ENCODE assay signal across 11 cellular contexts in genomic region chr20:5136096-5136495, GRCh38. TPM values are rescaled to one million over a fixed set of nuclear protein-coding genes. Genes with fewer than 3 reads are reported as not detected.
DNase-seq lines count a peak whose midpoint lies in the region; ATAC-seq and TF ChIP-seq lines count a peak whose summit lies in the region.
"Had no signal": no experiment of that assay in that cellular context is flagged by ENCODE, and none has a peak within 500 bp of the region (broad histone marks: within the 10 kb centered on the region; RNA-seq: fewer than 3 reads in every experiment).

No MANE protein-coding gene starts in this region.

- H3K27ac Mint-ChIP-seq in chondrocyte (ENCODE audit: unreplicated experiment) (peak overlapping the region; percentile 37), neural progenitor cell (peak overlapping the region; percentile 12), progenitor cell of endocrine pancreas (no peak overlapping the region)

- no peaks in the 10 kb centered on the region for H3K9me3 Mint-ChIP-seq in chondrocyte (ENCODE audit: low read depth)
- H3K9me3 Mint-ChIP-seq in neural progenitor cell, result no peaks in the 10 kb centered on the region
- H3K9me3 Mint-ChIP-seq in progenitor cell of endocrine pancreas (ENCODE audit: low read depth), result no peaks in the 10 kb centered on the region

- H3K36me3 ChIP-seq in neural progenitor cell, result no peaks in the 10 kb centered on the region
- H3K36me3 ChIP-seq: stomach had no signal

- H3K36me3 Mint-ChIP-seq in chondrocyte (ENCODE audit: low read depth) (no peaks in the 10 kb centered on the region), neural progenitor cell (peaks cover 1% of the 10 kb centered on the region), progenitor cell of endocrine pancreas (ENCODE audit: insufficient read depth) (peaks cover 1% of the 10 kb centered on the region)

- no peak overlapping the region for H2AFZ ChIP-seq in neural progenitor cell (replicated peaks)

- no peak overlapping the region for H3K4me3 Mint-ChIP-seq in chondrocyte (ENCODE audit: unreplicated experiment)
- H3K4me3 Mint-ChIP-seq in neural progenitor cell, result no peak overlapping the region
- no peak overlapping the region for H3K4me3 Mint-ChIP-seq in progenitor cell of endocrine pancreas (ENCODE audit: low read depth)

- peaks cover 100% of the 10 kb centered on the region for H3K79me2 ChIP-seq in neural progenitor cell (ENCODE audit: low read depth)

- no peak overlapping the region for H3K27ac ChIP-seq in neural progenitor cell

- peak; percentile 47 for ATAC-seq in HG03432 (IDR thresholded peaks at IDR 0.05; ENCODE audit: unreplicated experiment)
- no peak for ATAC-seq in HG03565 (IDR thresholded peaks at IDR 0.05; ENCODE audit: unreplicated experiment)
- no peak for ATAC-seq in GM18511 (IDR thresholded peaks at IDR 0.05; ENCODE audit: unreplicated experiment)

- H3K27me3 Mint-ChIP-seq in chondrocyte (ENCODE audit: low read depth), result no peaks in the 10 kb centered on the region
- peaks cover 2% of the 10 kb centered on the region for H3K27me3 Mint-ChIP-seq in neural progenitor cell (ENCODE audit: insufficient read depth, low read depth)
- H3K27me3 Mint-ChIP-seq in progenitor cell of endocrine pancreas, result no peaks in the 10 kb centered on the region

- no peaks in the 10 kb centered on the region for H3K27me3 ChIP-seq in neural progenitor cell
- H3K27me3 ChIP-seq: BE2C, stomach had no signal

- peaks cover 14% of the 10 kb centered on the region for H3K4me1 ChIP-seq in neural progenitor cell
- H3K4me1 ChIP-seq: BE2C had no signal

- H3K9me3 ChIP-seq in neural progenitor cell (ENCODE audit: low read depth), result no peaks in the 10 kb centered on the region
- H3K9me3 ChIP-seq: BE2C, stomach had no signal

- DNase-seq in ELF-1 (ENCODE audit: low read depth, low spot score), result peak; percentile 49
- no peak for DNase-seq in chondrocyte (ENCODE audit: low spot score)
- peak; percentile 18 for DNase-seq in neural progenitor cell (ENCODE audit: low spot score)
- DNase-seq in progenitor cell of endocrine pancreas (ENCODE audit: low spot score, unreplicated experiment), result no peak
- DNase-seq in NCI-H2107 treated with DMSO at 0.1 percent for 48 hours (lab: John Stamatoyannopoulos, UW; ENCODE audit: unreplicated experiment), result no peak
- DNase-seq: BE2C; stimulated activated CD4-positive, alpha-beta T cell treated with anti-CD3 and anti-CD28 coated beads, Interleukin-2, amount 100 ng/mL, for 24 hours; stomach had no signal

- H4K20me1 ChIP-seq in neural progenitor cell (ENCODE audit: low read depth), result peaks cover 56% of the 10 kb centered on the region

- peaks cover 24% of the 10 kb centered on the region for H3K4me1 Mint-ChIP-seq in chondrocyte (ENCODE audit: low read depth)
- H3K4me1 Mint-ChIP-seq in neural progenitor cell, result peaks cover 13% of the 10 kb centered on the region
- H3K4me1 Mint-ChIP-seq in progenitor cell of endocrine pancreas (ENCODE audit: low read depth), result peaks cover 7% of the 10 kb centered on the region

- no peak overlapping the region for H3K9ac ChIP-seq in neural progenitor cell

- H3F3A ChIP-seq in neural progenitor cell (ENCODE audit: low read depth), result no peaks in the 10 kb centered on the region

- H3K4me2 ChIP-seq in neural progenitor cell, result peak overlapping the region; percentile 47

- TF ChIP-seq CTCF in chondrocyte (IDR thresholded peaks at IDR 0.05), result no peak
- TF ChIP-seq CTCF in neural progenitor cell (IDR thresholded peaks at IDR 0.05), result no peak
- TF ChIP-seq CTCF in progenitor cell of endocrine pancreas (IDR thresholded peaks at IDR 0.05; ENCODE audit: unreplicated experiment), result no peak

- H3K4me3 ChIP-seq in neural progenitor cell, result no peak overlapping the region
- H3K4me3 ChIP-seq: stomach had no signal

RNA-seq across cellular contexts. Expression of gene CDS2, which starts 9.3 kb away (rescaled TPM):
- total RNA-seq in chondrocyte (33.0 to 46.9 TPM (median 42.9 TPM) in 3 replicates), neural progenitor cell (ENCODE audit: low replicate concordance) (53.8 and 59.8 TPM in 2 replicates), progenitor cell of endocrine pancreas (52.3 and 57.5 TPM in 2 replicates)

RNA-seq across cellular contexts. Expression of gene PCNA, which starts 16.3 kb away (rescaled TPM):
- 46.3 to 117 TPM (median 49.4 TPM) in 3 replicates for total RNA-seq in chondrocyte
- 245 and 323 TPM in 2 replicates for total RNA-seq in neural progenitor cell (ENCODE audit: low replicate concordance)
- 123 and 126 TPM in 2 replicates for total RNA-seq in progenitor cell of endocrine pancreas

RNA-seq across cellular contexts. Expression of gene TMEM230, which starts 23.2 kb away (rescaled TPM):
- total RNA-seq in chondrocyte, result 92.8 to 118 TPM (median 93.8 TPM) in 3 replicates
- 84.3 and 117 TPM in 2 replicates for total RNA-seq in neural progenitor cell (ENCODE audit: low replicate concordance)
- total RNA-seq in progenitor cell of endocrine pancreas, result 80.7 and 82.8 TPM in 2 replicates

Comparison
In these comparisons a context has a peak if more than half of its experiments do, and no peak if none do; other contexts are left out.
1. DNase-seq: peak in ELF-1 (single experiment) and neural progenitor cell (single experiment); none in chondrocyte (single experiment), progenitor cell of endocrine pancreas (single experiment) and NCI-H2107 treated with DMSO at 0.1 percent for 48 hours (single experiment).